12 cellular contexts compared by ENCODE assay signal in genomic region chr16:53933407-53933806, GRCh38.
"Had no signal": no experiment of that assay in that cellular context is flagged by ENCODE, and none has a peak within 500 bp of the region (broad histone marks: within the 10 kb centered on the region; RNA-seq: fewer than 3 reads in every experiment).

No MANE protein-coding gene starts in this region.

- H3K9ac ChIP-seq: neural progenitor cell had no signal

- ATAC-seq: sciatic nerve; stimulated activated naive CD8-positive, alpha-beta T cell treated with anti-CD3 and anti-CD28 coated beads, Interleukin-15, amount 100 ng/mL, for 72 hours had no signal

- H3K9me3 ChIP-seq: ovary had no signal

- H2AFZ ChIP-seq: neural progenitor cell had no signal

- H3K27ac ChIP-seq: neural progenitor cell, ovary had no signal

- H3K36me3 ChIP-seq: neural progenitor cell, ovary had no signal

- DNase-seq: activated B cell treated with CpG ODN at 0.5 μM for 24 hours; activated CD4-positive, alpha-beta T cell treated with anti-CD3 and anti-CD28 coated beads, Interleukin-2, amount 10 ng/mL, durations not matched to agents 7 days and 5 days; activated CD8-positive, alpha-beta memory T cell treated with anti-CD3 and anti-CD28 coated beads for 24 hours; activated naive CD4-positive, alpha-beta T cell treated with Interleukin-2 at 50 U/mL for 16 hours; anterior cingulate cortex; left colon; naive B cell; ovary; stimulated activated naive CD8-positive, alpha-beta T cell treated with anti-CD3 and anti-CD28 coated beads, Interleukin-15, amount 100 ng/mL, for 72 hours had no signal

- H3K27me3 ChIP-seq: neural progenitor cell, ovary had no signal

- H3K4me3 ChIP-seq: lung, neural progenitor cell, ovary had no signal

- H3K4me2 ChIP-seq: neural progenitor cell had no signal
